ENCODE assay signal across 10 cellular contexts in genomic region chr13:40433577-40433976, GRCh38.
DNase-seq lines count a peak whose midpoint lies in the region; ATAC-seq lines count a peak whose summit lies in the region.
"Had no signal": no experiment of that assay in that cellular context is flagged by ENCODE, and none has a peak within 500 bp of the region (broad histone marks: within the 10 kb centered on the region; RNA-seq: fewer than 3 reads in every experiment).

No MANE protein-coding gene starts in this region.

- ATAC-seq in GM21619 (IDR thresholded peaks at IDR 0.05; ENCODE audit: unreplicated experiment) (peak; percentile 55), GM21825 (IDR thresholded peaks at IDR 0.05; ENCODE audit: unreplicated experiment) (no peak)

- peak; percentile 30 for DNase-seq in CD1c-positive myeloid dendritic cell (ENCODE audit: extremely low spot score)
- peak in 4 of 5 donors; percentile 11 to 65 (median 20) for DNase-seq in T-helper 1 cell
- DNase-seq in central memory CD4-positive, alpha-beta T cell, result peak; percentile 42
- DNase-seq in pons (ENCODE audit: low spot score), result no peak
- DNase-seq in dedifferentiated amniotic fluid mesenchymal stem cell (ENCODE audit: extremely low spot score), result no peak
- no peak for DNase-seq in mucosa of gallbladder (ENCODE audit: low spot score)
- DNase-seq: NCI-H774, retina had no signal

Comparison
In these comparisons a context has a peak if more than half of its experiments do, and no peak if none do; other contexts are left out.
1. DNase-seq: peak in CD1c-positive myeloid dendritic cell (single experiment), T-helper 1 cell (4 of 5) and central memory CD4-positive, alpha-beta T cell (single experiment); none in pons (single experiment), dedifferentiated amniotic fluid mesenchymal stem cell (single experiment) and mucosa of gallbladder (single experiment).